12 cellular contexts compared by ENCODE assay signal in the genomic region with DNA sequence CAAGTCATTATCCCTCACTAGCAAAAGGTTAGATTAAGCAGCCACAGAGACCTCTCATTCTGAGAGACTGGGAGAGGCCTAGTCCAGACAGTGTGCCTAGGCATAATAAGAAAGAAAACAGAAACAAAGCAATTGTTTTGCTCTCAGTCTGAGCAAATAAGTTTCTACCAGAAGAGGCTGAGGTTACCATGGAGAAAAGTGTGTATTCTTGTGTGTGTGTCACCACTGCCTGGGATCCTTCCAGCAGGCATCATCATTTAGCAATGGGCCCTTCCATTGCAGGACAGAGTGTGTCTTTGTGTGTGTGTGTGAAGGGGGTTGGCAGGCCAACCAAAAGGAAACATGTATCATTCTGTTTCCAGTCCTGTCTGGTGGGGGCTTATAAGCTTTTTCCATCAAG. TPM values are rescaled to one million over a fixed set of nuclear protein-coding genes. Genes with fewer than 3 reads are reported as not detected.
DNase-seq lines count a peak whose midpoint lies in the region; ATAC-seq and TF ChIP-seq lines count a peak whose summit lies in the region.
"Had no signal": no experiment of that assay in that cellular context is flagged by ENCODE, and none has a peak within 500 bp of the region (broad histone marks: within the 10 kb centered on the region; RNA-seq: fewer than 3 reads in every experiment).

No MANE protein-coding gene starts in this region.

- H3K9me3 Mint-ChIP-seq in osteocyte (ENCODE audit: unreplicated experiment) = no peaks in the 10 kb centered on the region
- H3K9me3 Mint-ChIP-seq: T-helper 1 cell treated with Interleukin-12 subunit alpha and Interleukin-12 subunit beta and Interleukin-4 antibody, amounts not matched to agents 30 μg/mL and 1 μg/mL, for 36 hours had no signal

- intact Hi-C loops in spleen (cut with DNase I; ENCODE audit: low total_unique reads) = no loop called here

- TF ChIP-seq POLR2A in spleen (IDR thresholded peaks at IDR 0.05) = no peak

- H3K27ac Mint-ChIP-seq in osteocyte (ENCODE audit: unreplicated experiment) = peak overlapping the region; percentile 67
- H3K27ac Mint-ChIP-seq: T-helper 1 cell treated with Interleukin-12 subunit alpha and Interleukin-12 subunit beta and Interleukin-4 antibody, amounts not matched to agents 30 μg/mL and 1 μg/mL, for 36 hours had no signal

- TF ChIP-seq CTCF in fibroblast of mammary gland (conservative IDR thresholded peaks at IDR 0.05; ENCODE audit: control insufficient read depth, insufficient read depth, low read depth, low read length) = no peak
- no peak for TF ChIP-seq CTCF in osteocyte (IDR thresholded peaks at IDR 0.05)
- no peak for TF ChIP-seq CTCF in spleen (IDR thresholded peaks at IDR 0.05 in 8 of 11, conservative IDR thresholded peaks at IDR 0.05 in 3 of 11)

- H3K4me3 ChIP-seq in fibroblast of mammary gland (ENCODE audit: control insufficient read depth, low read depth, low read length) = no peak overlapping the region
- H3K4me3 ChIP-seq in spleen = no peak overlapping the region
- H3K4me3 ChIP-seq: GM12878 had no signal

- H3K36me3 Mint-ChIP-seq in osteocyte (ENCODE audit: unreplicated experiment) = peaks cover 14% of the 10 kb centered on the region

- peaks cover 0 to 16% (median 11%) of the 10 kb centered on the region in 6 donors for H3K4me1 ChIP-seq in spleen

- peak; percentile 55 for DNase-seq in EH (ENCODE audit: low read depth)
- DNase-seq in M059J (ENCODE audit: low read depth) = peak; percentile 30
- DNase-seq in fibroblast of mammary gland (ENCODE audit: low read depth) = peak; percentile 60
- peak; percentile 3 for DNase-seq in osteocyte (ENCODE audit: extremely low spot score, unreplicated experiment)
- no peak for DNase-seq in spleen
- DNase-seq in NCI-H748 treated with DMSO at 0.1 percent for 48 hours (lab: John Stamatoyannopoulos, UW) = no peak
- no peak for DNase-seq in kidney glomerular epithelial cell (lab: John Stamatoyannopoulos, UW)
- DNase-seq: cortex of kidney, NCI-H1436 treated with DMSO at 0.1 percent for 48 hours had no signal

- H3K36me3 ChIP-seq in spleen = peaks cover 0 to 12% (median 0%) of the 10 kb centered on the region in 6 donors

- peaks cover 26% of the 10 kb centered on the region for H3K4me1 Mint-ChIP-seq in osteocyte (ENCODE audit: unreplicated experiment)

- H3K27ac ChIP-seq in spleen = no peak overlapping the region

- H3K27me3 ChIP-seq in spleen (replicated peaks in 1 of 7) = peaks cover 0 to 65% (median 24%) of the 10 kb centered on the region in 7 donors

- H3K9me3 ChIP-seq in spleen = no peaks in the 10 kb centered on the region

- ATAC-seq in HG03469 (IDR thresholded peaks at IDR 0.05; ENCODE audit: unreplicated experiment) = no peak

- H3K27me3 Mint-ChIP-seq in osteocyte (ENCODE audit: unreplicated experiment) = no peaks in the 10 kb centered on the region

- H3K4me3 Mint-ChIP-seq in osteocyte (ENCODE audit: unreplicated experiment) = no peak overlapping the region
- H3K4me3 Mint-ChIP-seq: T-helper 1 cell treated with Interleukin-12 subunit alpha and Interleukin-12 subunit beta and Interleukin-4 antibody, amounts not matched to agents 30 μg/mL and 1 μg/mL, for 36 hours had no signal

RNA-seq across cellular contexts. Expression of a gene that starts 3.7 kb away (rescaled TPM):
- total RNA-seq in M059J (2014; rRNA removed; shearing (Covaris generic)) = 0.12 and 0.64 TPM in 2 replicates
- total RNA-seq in osteocyte (30.5 and 31.9 TPM in 2 replicates), spleen (1 to 10 TPM; 2.6 to 6.7 (median 4.4) TPM)
- polyA plus RNA-seq in spleen = 1 to 10 TPM; 1.8 to 4.3 (median 2.7) TPM
- polyA plus RNA-seq: GM12878 had no signal

RNA-seq across cellular contexts. Expression of a gene that starts 8.6 kb away (rescaled TPM):
- total RNA-seq in M059J (2014; rRNA removed; shearing (Covaris generic)) = 4.6 and 8.6 TPM in 2 replicates
- total RNA-seq in osteocyte (36.4 and 42.7 TPM in 2 replicates), spleen (10 to 100 TPM in 2 of 7 donors, 1 to 10 TPM in 5; 7.1 to 13.7 (median 8.3) TPM)
- 1 to 10 TPM; 5.1 to 7.1 (median 6.3) TPM for polyA plus RNA-seq in spleen
- total RNA-seq: GM12878 had no signal
- polyA plus RNA-seq: GM12878 had no signal

RNA-seq across cellular contexts. Expression of a gene that starts 11.3 kb away (rescaled TPM):
- total RNA-seq in M059J (2014; rRNA removed; shearing (Covaris generic)) = not detected in 2 replicates
- total RNA-seq in osteocyte = not detected in 2 replicates
- not detected for total RNA-seq in spleen
- not detected for polyA plus RNA-seq in spleen
- total RNA-seq: GM12878 had no signal
- polyA plus RNA-seq: GM12878 had no signal

RNA-seq across cellular contexts. Expression of a gene that starts 15.5 kb away (rescaled TPM):
- not detected in 2 replicates for total RNA-seq in M059J (2014; rRNA removed; shearing (Covaris generic))
- not detected in 2 replicates for total RNA-seq in osteocyte
- total RNA-seq in spleen = 10 to 100 TPM in 1 of 7 donors, 1 to 10 TPM in 6; 2.1 to 13.0 (median 4.3) TPM
- polyA plus RNA-seq in spleen = 1 to 10 TPM; 1.3 to 4.1 (median 2.7) TPM
- total RNA-seq: GM12878 had no signal
- polyA plus RNA-seq: GM12878 had no signal

RNA-seq across cellular contexts. Expression of a gene that starts 40.1 kb away (rescaled TPM):
- total RNA-seq in M059J (2014; rRNA removed; shearing (Covaris generic)) = 80.8 and 89.2 TPM in 2 replicates
- 175 and 183 TPM in 2 replicates for total RNA-seq in osteocyte
- total RNA-seq in spleen = 100 to 1,000 TPM in 4 of 7 donors, 10 to 100 TPM in 3; 52.1 to 152 (median 132) TPM
- 100 to 1,000 TPM; 118 to 146 (median 132) TPM for polyA plus RNA-seq in spleen

Comparison
In these comparisons a context has a peak if more than half of its experiments do, and no peak if none do; other contexts are left out.
1. DNase-seq: peak in EH (single experiment), M059J (single experiment), fibroblast of mammary gland (single experiment) and osteocyte (single experiment); none in spleen (single experiment), NCI-H748 treated with DMSO at 0.1 percent for 48 hours (single experiment) and kidney glomerular epithelial cell (single experiment).